Comparison of ENCODE assay signal across 27 cellular contexts in genomic region chrY:6974971-6975370, GRCh38.
"Had no signal": no experiment of that assay in that cellular context is flagged by ENCODE, and none has a peak within 500 bp of the region (broad histone marks: within the 10 kb centered on the region; RNA-seq: fewer than 3 reads in every experiment).

No MANE protein-coding gene starts in this region.

- DNase-seq: activated CD4-positive, alpha-beta memory T cell treated with anti-CD3 and anti-CD28 coated beads, Interleukin-2, amount 10 ng/mL, durations not matched to agents 7 days and 5 days; activated CD4-positive, alpha-beta T cell treated with anti-CD3 and anti-CD28 coated beads for 1 hour; activated CD4-positive, alpha-beta T cell treated with anti-CD3 and anti-CD28 coated beads for 48 hours; activated CD4-positive, CD25-positive, alpha-beta regulatory T cell; activated CD8-positive, alpha-beta memory T cell treated with anti-CD3 and anti-CD28 coated beads for 24 hours; activated CD8-positive, alpha-beta memory T cell treated with anti-CD3 and anti-CD28 coated beads, Interleukin-2, amount 10 ng/mL, durations not matched to agents 7 days and 5 days; activated CD8-positive, alpha-beta memory T cell treated with anti-CD3 and anti-CD28 coated beads, Interleukin-2, amount 50 U/mL, for 48 hours; activated effector memory CD4-positive, alpha-beta T cell treated with anti-CD3 and anti-CD28 coated beads, Interleukin-2, amount 50 U/mL, for 16 hours; activated naive CD4-positive, alpha-beta T cell; activated naive CD4-positive, alpha-beta T cell treated with anti-CD3 and anti-CD28 coated beads, Interleukin-2, amount 50 U/mL, for 16 hours; activated naive CD8-positive, alpha-beta T cell treated with anti-CD3 and anti-CD28 coated beads for 36 hours; activated T-cell treated with anti-CD3 and anti-CD28 coated beads, Interleukin-2, amount 50 U/mL, for 48 hours; amniotic stem cell; MM.1S; NCI-H1048; NCI-H1105 treated with DMSO at 0.1 percent for 48 hours; NCI-H1436 treated with DMSO at 0.1 percent for 48 hours; NCI-H1694 treated with DMSO at 0.1 percent for 48 hours; NCI-H2029; NCI-H345; NCI-H526; NCI-H748 treated with DMSO at 0.1 percent for 48 hours; NK-92 treated with Interleukin-12 subunit alpha and Interleukin-12 subunit beta, amount 100 ng/mL, for 24 hours; SHP77; SJCRH30; T1000; WERI-Rb-1 had no signal
